8 cellular contexts compared by ENCODE assay signal in genomic region chr11:43879789-43880639, GRCh38. TPM values are rescaled to one million over a fixed set of nuclear protein-coding genes. Genes with fewer than 3 reads are reported as not detected.
DNase-seq lines count a peak whose midpoint lies in the region; ATAC-seq, FAIRE-seq and TF ChIP-seq lines count a peak whose summit lies in the region.

No MANE protein-coding gene starts in this region.

- no peak for TF ChIP-seq CTCF in astrocyte (IDR thresholded peaks at IDR 0.05; ENCODE audit: insufficient read depth, low read depth, low read length)
- TF ChIP-seq CTCF in lung (IDR thresholded peaks at IDR 0.05; ENCODE audit: control extremely low read depth, extremely low read depth), result no peak
- TF ChIP-seq CTCF in vagina (IDR thresholded peaks at IDR 0.05), result no peak

- H3K4me1 Mint-ChIP-seq in astrocyte (ENCODE audit: low read depth, unreplicated experiment), result peaks cover 8% of the 10 kb centered on the region

- H3K4me1 ChIP-seq in astrocyte (ENCODE audit: insufficient read depth, low read length) (peaks cover 16% of the 10 kb centered on the region), lung (ENCODE audit: control insufficient read depth in 2 of 2, insufficient read depth in 2 of 2, low read length in 2 of 2) (peaks cover 4 to 7% of the 10 kb centered on the region in 2 donors), vagina (peaks cover 20% of the 10 kb centered on the region)

- H3K27me3 Mint-ChIP-seq in astrocyte (ENCODE audit: low read depth, unreplicated experiment), result peaks cover 35% of the 10 kb centered on the region

- H3K27me3 ChIP-seq in astrocyte (ENCODE audit: insufficient read depth, low read length) (peaks cover 5% of the 10 kb centered on the region), lung (ENCODE audit: control insufficient read depth, insufficient read depth) (peaks cover 5% of the 10 kb centered on the region), vagina (no peaks in the 10 kb centered on the region)

- peak overlapping the region; percentile 70 for H3K27ac Mint-ChIP-seq in astrocyte (ENCODE audit: unreplicated experiment)

- no peaks in the 10 kb centered on the region for H4K20me1 ChIP-seq in astrocyte (ENCODE audit: insufficient read depth, low read length)

- H3K4me3 Mint-ChIP-seq in astrocyte (ENCODE audit: unreplicated experiment), result peak overlapping the region; percentile 96

- FAIRE-seq in astrocyte (lab: Jason Lieb, UNC), result peak; percentile 43

- TF ChIP-seq POLR2A in vagina (IDR thresholded peaks at IDR 0.05), result no peak

- DNase-seq in Right ventricle myocardium superior (no peak), cardiac septum (ENCODE audit: low spot score) (no peak), astrocyte (ENCODE audit: low read depth) (no peak), lung (ENCODE audit: low spot score) (no peak), vagina (ENCODE audit: extremely low spot score in 2 of 2) (no peak), MV-4-11 (lab: John Stamatoyannopoulos, UW) (no peak), cerebellar cortex (ENCODE audit: low spot score) (no peak), DMS53 (lab: John Stamatoyannopoulos, UW) (no peak)

- H3K36me3 Mint-ChIP-seq in astrocyte (ENCODE audit: low read depth, unreplicated experiment), result peaks cover 4% of the 10 kb centered on the region

- peak overlapping the region; percentile 96 for H3K4me2 ChIP-seq in astrocyte (ENCODE audit: low read length)

- ATAC-seq in Right ventricle myocardium superior (ENCODE audit: poor library complexity) (peak; percentile 7), lung (ENCODE audit: insufficient read depth, low FRiP score) (no peak)

- H3K9me3 ChIP-seq in astrocyte (ENCODE audit: insufficient read depth, low read depth, low read length) (no peaks in the 10 kb centered on the region), lung (ENCODE audit: control insufficient read depth in 2 of 2, insufficient read depth in 1 of 2, low read length in 1 of 2) (no peaks in the 10 kb centered on the region), vagina (no peaks in the 10 kb centered on the region)

- H3K36me3 ChIP-seq in astrocyte (ENCODE audit: insufficient read depth, low read length), result peaks cover 16% of the 10 kb centered on the region
- H3K36me3 ChIP-seq in lung (ENCODE audit: control insufficient read depth in 2 of 2, insufficient read depth in 2 of 2, low read length in 2 of 2), result peaks cover 7 to 8% of the 10 kb centered on the region in 2 donors
- H3K36me3 ChIP-seq in vagina, result peaks cover 0 to 25% of the 10 kb centered on the region in 2 donors

- peak overlapping the region; percentile 92 for H3K9ac ChIP-seq in astrocyte (ENCODE audit: low read length)

- H3K4me3 ChIP-seq in astrocyte (ENCODE audit: insufficient read depth, low read depth, low read length) (peak overlapping the region; percentile 88), lung (peak overlapping the region; percentile 94), vagina (peak overlapping the region; percentile 59 to 76)

- H3K27ac ChIP-seq in astrocyte (ENCODE audit: low read depth, low read length) (no peak overlapping the region), lung (ENCODE audit: low read depth in 1 of 2, low read length in 1 of 2) (no peak overlapping the region), vagina (peak overlapping the region; percentile 69)

- H3K9me3 Mint-ChIP-seq in astrocyte (ENCODE audit: unreplicated experiment), result no peaks in the 10 kb centered on the region

- peaks cover 13% of the 10 kb centered on the region for H3K79me2 ChIP-seq in astrocyte (ENCODE audit: insufficient read depth, low read length)

- H2AFZ ChIP-seq in astrocyte (ENCODE audit: low read depth, low read length), result peak overlapping the region; percentile 100

- intact Hi-C loops in Right ventricle myocardium superior (cut with DNase I), result no loop called here
- intact Hi-C loops in cardiac septum (cut with DNase I), result no loop called here
- intact Hi-C loops in vagina (cut with DNase I), result loop anchor here (10.0 kb wide), 1 partner anchor 65 kb away; the partner anchor contains the start of gene C11orf96

- WGBS in lung, 2 donors, result 42 to 46% methylated on average over 13 of the region's 13 CpGs

RNA-seq across cellular contexts. Expression of gene ALKBH3, which starts 0.6 kb away (rescaled TPM):
- total RNA-seq in Right ventricle myocardium superior (14.7 TPM), cardiac septum (17.2 TPM), astrocyte (24.8 and 30.5 TPM in 2 replicates), lung (10 to 100 TPM; 42.8 to 43.7 TPM), vagina (33.4 TPM)
- polyA plus RNA-seq in lung, result 10 to 100 TPM; 22.6 to 23.6 TPM
